1 cellular context compared by ENCODE assay signal in the genomic region with DNA sequence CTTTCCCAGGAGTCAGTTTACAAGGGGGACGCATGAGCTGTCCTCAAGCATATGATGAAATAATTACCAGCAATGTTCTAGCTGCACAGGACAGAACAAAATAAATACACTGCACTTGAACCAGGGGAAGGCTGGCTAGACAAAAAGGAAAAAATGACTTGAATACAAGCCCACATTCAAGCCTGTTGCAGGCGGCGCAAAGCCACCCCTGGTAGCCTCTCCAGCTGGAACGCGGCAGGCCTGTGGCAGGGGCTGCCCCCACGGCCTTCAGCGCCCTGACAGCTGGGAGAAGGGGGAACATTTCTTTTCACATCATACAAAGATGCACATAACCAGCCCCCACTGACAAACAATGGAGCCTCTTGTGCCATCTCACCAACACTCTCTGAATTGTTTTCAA.
TF ChIP-seq lines count a peak whose summit lies in the region.

No MANE protein-coding gene starts in this region.

TF ChIP-seq in H1, 55 proteins besides CTCF, POLR2A, EP300 and RAD21 (continued from another document):
- TF ChIP-seq, protein P1, sequence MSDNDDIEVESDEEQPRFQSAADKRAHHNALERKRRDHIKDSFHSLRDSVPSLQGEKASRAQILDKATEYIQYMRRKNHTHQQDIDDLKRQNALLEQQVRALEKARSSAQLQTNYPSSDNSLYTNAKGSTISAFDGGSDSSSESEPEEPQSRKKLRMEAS (IDR thresholded peaks at IDR 0.05): no peak
- TF ChIP-seq GTF2F1 (IDR thresholded peaks at IDR 0.05; ENCODE audit: borderline replicate concordance, low read depth, low read length) (no peak), CHD1 (IDR thresholded peaks at IDR 0.05; ENCODE audit: low read depth, low read length) (no peak), SP4 (IDR thresholded peaks at IDR 0.05; ENCODE audit: low read length) (no peak), BACH1 (IDR thresholded peaks at IDR 0.05; ENCODE audit: low read length) (no peak)
- TF ChIP-seq, protein P2, sequence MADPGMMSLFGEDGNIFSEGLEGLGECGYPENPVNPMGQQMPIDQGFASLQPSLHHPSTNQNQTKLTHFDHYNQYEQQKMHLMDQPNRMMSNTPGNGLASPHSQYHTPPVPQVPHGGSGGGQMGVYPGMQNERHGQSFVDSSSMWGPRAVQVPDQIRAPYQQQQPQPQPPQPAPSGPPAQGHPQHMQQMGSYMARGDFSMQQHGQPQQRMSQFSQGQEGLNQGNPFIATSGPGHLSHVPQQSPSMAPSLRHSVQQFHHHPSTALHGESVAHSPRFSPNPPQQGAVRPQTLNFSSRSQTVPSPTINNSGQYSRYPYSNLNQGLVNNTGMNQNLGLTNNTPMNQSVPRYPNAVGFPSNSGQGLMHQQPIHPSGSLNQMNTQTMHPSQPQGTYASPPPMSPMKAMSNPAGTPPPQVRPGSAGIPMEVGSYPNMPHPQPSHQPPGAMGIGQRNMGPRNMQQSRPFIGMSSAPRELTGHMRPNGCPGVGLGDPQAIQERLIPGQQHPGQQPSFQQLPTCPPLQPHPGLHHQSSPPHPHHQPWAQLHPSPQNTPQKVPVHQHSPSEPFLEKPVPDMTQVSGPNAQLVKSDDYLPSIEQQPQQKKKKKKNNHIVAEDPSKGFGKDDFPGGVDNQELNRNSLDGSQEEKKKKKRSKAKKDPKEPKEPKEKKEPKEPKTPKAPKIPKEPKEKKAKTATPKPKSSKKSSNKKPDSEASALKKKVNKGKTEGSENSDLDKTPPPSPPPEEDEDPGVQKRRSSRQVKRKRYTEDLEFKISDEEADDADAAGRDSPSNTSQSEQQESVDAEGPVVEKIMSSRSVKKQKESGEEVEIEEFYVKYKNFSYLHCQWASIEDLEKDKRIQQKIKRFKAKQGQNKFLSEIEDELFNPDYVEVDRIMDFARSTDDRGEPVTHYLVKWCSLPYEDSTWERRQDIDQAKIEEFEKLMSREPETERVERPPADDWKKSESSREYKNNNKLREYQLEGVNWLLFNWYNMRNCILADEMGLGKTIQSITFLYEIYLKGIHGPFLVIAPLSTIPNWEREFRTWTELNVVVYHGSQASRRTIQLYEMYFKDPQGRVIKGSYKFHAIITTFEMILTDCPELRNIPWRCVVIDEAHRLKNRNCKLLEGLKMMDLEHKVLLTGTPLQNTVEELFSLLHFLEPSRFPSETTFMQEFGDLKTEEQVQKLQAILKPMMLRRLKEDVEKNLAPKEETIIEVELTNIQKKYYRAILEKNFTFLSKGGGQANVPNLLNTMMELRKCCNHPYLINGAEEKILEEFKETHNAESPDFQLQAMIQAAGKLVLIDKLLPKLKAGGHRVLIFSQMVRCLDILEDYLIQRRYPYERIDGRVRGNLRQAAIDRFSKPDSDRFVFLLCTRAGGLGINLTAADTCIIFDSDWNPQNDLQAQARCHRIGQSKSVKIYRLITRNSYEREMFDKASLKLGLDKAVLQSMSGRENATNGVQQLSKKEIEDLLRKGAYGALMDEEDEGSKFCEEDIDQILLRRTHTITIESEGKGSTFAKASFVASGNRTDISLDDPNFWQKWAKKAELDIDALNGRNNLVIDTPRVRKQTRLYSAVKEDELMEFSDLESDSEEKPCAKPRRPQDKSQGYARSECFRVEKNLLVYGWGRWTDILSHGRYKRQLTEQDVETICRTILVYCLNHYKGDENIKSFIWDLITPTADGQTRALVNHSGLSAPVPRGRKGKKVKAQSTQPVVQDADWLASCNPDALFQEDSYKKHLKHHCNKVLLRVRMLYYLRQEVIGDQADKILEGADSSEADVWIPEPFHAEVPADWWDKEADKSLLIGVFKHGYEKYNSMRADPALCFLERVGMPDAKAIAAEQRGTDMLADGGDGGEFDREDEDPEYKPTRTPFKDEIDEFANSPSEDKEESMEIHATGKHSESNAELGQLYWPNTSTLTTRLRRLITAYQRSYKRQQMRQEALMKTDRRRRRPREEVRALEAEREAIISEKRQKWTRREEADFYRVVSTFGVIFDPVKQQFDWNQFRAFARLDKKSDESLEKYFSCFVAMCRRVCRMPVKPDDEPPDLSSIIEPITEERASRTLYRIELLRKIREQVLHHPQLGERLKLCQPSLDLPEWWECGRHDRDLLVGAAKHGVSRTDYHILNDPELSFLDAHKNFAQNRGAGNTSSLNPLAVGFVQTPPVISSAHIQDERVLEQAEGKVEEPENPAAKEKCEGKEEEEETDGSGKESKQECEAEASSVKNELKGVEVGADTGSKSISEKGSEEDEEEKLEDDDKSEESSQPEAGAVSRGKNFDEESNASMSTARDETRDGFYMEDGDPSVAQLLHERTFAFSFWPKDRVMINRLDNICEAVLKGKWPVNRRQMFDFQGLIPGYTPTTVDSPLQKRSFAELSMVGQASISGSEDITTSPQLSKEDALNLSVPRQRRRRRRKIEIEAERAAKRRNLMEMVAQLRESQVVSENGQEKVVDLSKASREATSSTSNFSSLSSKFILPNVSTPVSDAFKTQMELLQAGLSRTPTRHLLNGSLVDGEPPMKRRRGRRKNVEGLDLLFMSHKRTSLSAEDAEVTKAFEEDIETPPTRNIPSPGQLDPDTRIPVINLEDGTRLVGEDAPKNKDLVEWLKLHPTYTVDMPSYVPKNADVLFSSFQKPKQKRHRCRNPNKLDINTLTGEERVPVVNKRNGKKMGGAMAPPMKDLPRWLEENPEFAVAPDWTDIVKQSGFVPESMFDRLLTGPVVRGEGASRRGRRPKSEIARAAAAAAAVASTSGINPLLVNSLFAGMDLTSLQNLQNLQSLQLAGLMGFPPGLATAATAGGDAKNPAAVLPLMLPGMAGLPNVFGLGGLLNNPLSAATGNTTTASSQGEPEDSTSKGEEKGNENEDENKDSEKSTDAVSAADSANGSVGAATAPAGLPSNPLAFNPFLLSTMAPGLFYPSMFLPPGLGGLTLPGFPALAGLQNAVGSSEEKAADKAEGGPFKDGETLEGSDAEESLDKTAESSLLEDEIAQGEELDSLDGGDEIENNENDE (IDR thresholded peaks at IDR 0.05; ENCODE audit: insufficient replicate concordance, low read length): no peak
TF ChIP-seq in H1: peak in this region for 0.
